25 cellular contexts compared by ENCODE assay signal in the genomic region with DNA sequence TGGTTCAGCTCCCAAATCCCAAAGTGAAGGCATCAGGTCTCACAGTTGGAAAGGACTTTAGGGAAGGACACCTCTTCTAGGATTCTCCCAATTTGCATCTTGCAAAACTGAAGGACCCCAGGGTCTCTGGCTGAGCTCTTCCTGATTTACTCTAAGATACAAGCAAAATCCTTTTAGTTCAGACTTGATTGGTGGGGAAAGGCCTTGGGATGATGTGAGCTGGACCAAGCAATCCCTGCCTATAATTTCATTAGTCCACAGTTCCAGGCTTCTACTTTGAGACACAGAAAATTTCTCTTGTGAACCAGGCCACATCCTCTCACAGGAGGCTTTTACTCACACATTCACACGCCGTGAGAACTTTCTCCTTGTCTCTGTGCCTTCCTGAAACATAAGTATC. TPM values are rescaled to one million over a fixed set of nuclear protein-coding genes. Genes with fewer than 3 reads are reported as not detected.
DNase-seq lines count a peak whose midpoint lies in the region; ATAC-seq and TF ChIP-seq lines count a peak whose summit lies in the region.
"Had no signal": no experiment of that assay in that cellular context is flagged by ENCODE, and none has a peak within 500 bp of the region (broad histone marks: within the 10 kb centered on the region; RNA-seq: fewer than 3 reads in every experiment).

No MANE protein-coding gene starts in this region.

- H3K27me3 Mint-ChIP-seq in CD14-positive monocyte (ENCODE audit: low read depth in 3 of 3), result peaks cover 6 to 20% (median 7%) of the 10 kb centered on the region in 3 donors
- H3K27me3 Mint-ChIP-seq in CD8-positive, alpha-beta T cell (ENCODE audit: low read depth), result peaks cover 2% of the 10 kb centered on the region
- no peaks in the 10 kb centered on the region for H3K27me3 Mint-ChIP-seq in dendritic cell treated with granulocyte-macrophage colony-stimulating factor and Interleukin-4, amounts not matched to agents 40 ng/mL and 50 ng/mL, for 4 days
- peaks cover 9% of the 10 kb centered on the region for H3K27me3 Mint-ChIP-seq in activated T-helper 17 cell treated with anti-CD3 and anti-CD28 coated beads, Interleukin-2, amount 50 U/mL, for 72 hours

- CTCF ChIA-PET in CD8-positive, alpha-beta T cell (lab: Charles Lee), result interaction anchor here (0.9 kb wide), 1 partner anchor 48 kb away, joined by 3 read pairs; no protein-coding TSS in a partner anchor

- TF ChIP-seq CTCF in CD14-positive monocyte (IDR thresholded peaks at IDR 0.05) (no peak), neutrophil (IDR thresholded peaks at IDR 0.05) (no peak)
- TF ChIP-seq CTCF in CD8-positive, alpha-beta T cell (IDR thresholded peaks at IDR 0.05), result no peak

- peaks cover 0 to 3% (median 0%) of the 10 kb centered on the region in 7 donors for H3K9me3 Mint-ChIP-seq in CD14-positive monocyte
- H3K9me3 Mint-ChIP-seq in CD8-positive, alpha-beta T cell, result no peaks in the 10 kb centered on the region
- no peaks in the 10 kb centered on the region for H3K9me3 Mint-ChIP-seq in dendritic cell treated with granulocyte-macrophage colony-stimulating factor and Interleukin-4, amounts not matched to agents 40 ng/mL and 50 ng/mL, for 4 days
- no peaks in the 10 kb centered on the region for H3K9me3 Mint-ChIP-seq in activated T-helper 17 cell treated with anti-CD3 and anti-CD28 coated beads, Interleukin-2, amount 50 U/mL, for 72 hours
- H3K9me3 Mint-ChIP-seq: CD8-positive, alpha-beta memory T cell had no signal

- H3K4me1 ChIP-seq in CD8-positive, alpha-beta T cell (ENCODE audit: insufficient read depth, low read length), result peaks cover 17% of the 10 kb centered on the region
- peaks cover 12 to 13% of the 10 kb centered on the region in 2 experiments for H3K4me1 ChIP-seq in neutrophil (ENCODE audit: control insufficient read depth in 1 of 2, insufficient read depth in 1 of 2, low read depth in 1 of 2, low read length in 1 of 2)

- peak overlapping the region in 6 of 7 donors; percentile 25 to 86 (median 53) for H3K27ac Mint-ChIP-seq in CD14-positive monocyte
- H3K27ac Mint-ChIP-seq in CD8-positive, alpha-beta T cell, result peak overlapping the region; percentile 34
- H3K27ac Mint-ChIP-seq in dendritic cell treated with granulocyte-macrophage colony-stimulating factor and Interleukin-4, amounts not matched to agents 40 ng/mL and 50 ng/mL, for 4 days, result peak overlapping the region; percentile 70
- H3K27ac Mint-ChIP-seq in activated T-helper 17 cell treated with anti-CD3 and anti-CD28 coated beads, Interleukin-2, amount 50 U/mL, for 72 hours, result no peak overlapping the region
- H3K27ac Mint-ChIP-seq: CD8-positive, alpha-beta memory T cell had no signal

- H3K9me3 ChIP-seq in CD8-positive, alpha-beta T cell (ENCODE audit: low read length), result no peaks in the 10 kb centered on the region
- no peaks in the 10 kb centered on the region for H3K9me3 ChIP-seq in neutrophil

- H3K4me1 Mint-ChIP-seq in CD14-positive monocyte, result peaks cover 40% of the 10 kb centered on the region
- peaks cover 22% of the 10 kb centered on the region for H3K4me1 Mint-ChIP-seq in CD8-positive, alpha-beta T cell (ENCODE audit: low read depth)
- peaks cover 56% of the 10 kb centered on the region for H3K4me1 Mint-ChIP-seq in dendritic cell treated with granulocyte-macrophage colony-stimulating factor and Interleukin-4, amounts not matched to agents 40 ng/mL and 50 ng/mL, for 4 days (ENCODE audit: low read depth)
- no peaks in the 10 kb centered on the region for H3K4me1 Mint-ChIP-seq in activated T-helper 17 cell treated with anti-CD3 and anti-CD28 coated beads, Interleukin-2, amount 50 U/mL, for 72 hours

- H3K27ac ChIP-seq in CD8-positive, alpha-beta T cell (ENCODE audit: low read depth, low read length), result no peak overlapping the region
- H3K27ac ChIP-seq in neutrophil, result peak overlapping the region; percentile 33
- H3K27ac ChIP-seq: BLaER1, RWPE1 had no signal

- H3K36me3 ChIP-seq in CD8-positive, alpha-beta T cell (ENCODE audit: insufficient read depth, low read length), result no peaks in the 10 kb centered on the region
- H3K36me3 ChIP-seq in neutrophil, result no peaks in the 10 kb centered on the region
- H3K36me3 ChIP-seq: BLaER1 had no signal

- intact Hi-C loops in CD14-positive monocyte (cut with micrococcal nuclease), result no loop called here
- intact Hi-C loops in CD8-positive, alpha-beta T cell (cut with DNase I, micrococcal nuclease), result loop anchor here in 1 of 2 experiments (5.0 kb wide), 1 partner anchor 76 kb away; no protein-coding TSS in a partner anchor
- intact Hi-C loops in dendritic cell treated with granulocyte-macrophage colony-stimulating factor and Interleukin-4, amounts not matched to agents 40 ng/mL and 50 ng/mL, for 4 days (cut with micrococcal nuclease), result loop anchor here (5.0 kb wide), 1 partner anchor 34 kb away; no protein-coding TSS in a partner anchor

- H3K36me3 Mint-ChIP-seq in CD14-positive monocyte, result peaks cover 4 to 6% of the 10 kb centered on the region in 2 donors
- H3K36me3 Mint-ChIP-seq in CD8-positive, alpha-beta T cell, result no peaks in the 10 kb centered on the region
- H3K36me3 Mint-ChIP-seq in dendritic cell treated with granulocyte-macrophage colony-stimulating factor and Interleukin-4, amounts not matched to agents 40 ng/mL and 50 ng/mL, for 4 days (ENCODE audit: low read depth), result peaks cover under 1% of the 10 kb centered on the region
- no peaks in the 10 kb centered on the region for H3K36me3 Mint-ChIP-seq in activated T-helper 17 cell treated with anti-CD3 and anti-CD28 coated beads, Interleukin-2, amount 50 U/mL, for 72 hours (ENCODE audit: low read depth)
- H3K36me3 Mint-ChIP-seq: CD8-positive, alpha-beta memory T cell had no signal

- no peak overlapping the region for H3K4me3 Mint-ChIP-seq in CD14-positive monocyte
- H3K4me3 Mint-ChIP-seq in CD8-positive, alpha-beta T cell, result no peak overlapping the region
- H3K4me3 Mint-ChIP-seq in dendritic cell treated with granulocyte-macrophage colony-stimulating factor and Interleukin-4, amounts not matched to agents 40 ng/mL and 50 ng/mL, for 4 days, result no peak overlapping the region
- H3K4me3 Mint-ChIP-seq in activated T-helper 17 cell treated with anti-CD3 and anti-CD28 coated beads, Interleukin-2, amount 50 U/mL, for 72 hours, result no peak overlapping the region
- H3K4me3 Mint-ChIP-seq: CD8-positive, alpha-beta memory T cell had no signal

- H3K4me3 ChIP-seq in CD8-positive, alpha-beta T cell (ENCODE audit: low read depth, low read length), result no peak overlapping the region
- H3K4me3 ChIP-seq in neutrophil (ENCODE audit: low read depth in 1 of 2, low read length in 1 of 2), result no peak overlapping the region
- H3K4me3 ChIP-seq: BLaER1 had no signal

- no peaks in the 10 kb centered on the region for H3K27me3 ChIP-seq in CD8-positive, alpha-beta T cell (ENCODE audit: insufficient read depth, low read length)
- H3K27me3 ChIP-seq in neutrophil, result no peaks in the 10 kb centered on the region
- H3K27me3 ChIP-seq: BLaER1 had no signal

- no peak for ATAC-seq in CD8-positive, alpha-beta T cell
- no peak for ATAC-seq in activated T-helper 17 cell treated with anti-CD3 and anti-CD28 coated beads, Interleukin-2, amount 50 U/mL, for 72 hours (replicated peaks)
- ATAC-seq: Panc1 had no signal

- POLR2A ChIA-PET in CD8-positive, alpha-beta T cell (lab: Charles Lee), result no interaction called here

- DNase-seq in CD14-positive monocyte (ENCODE audit: low spot score) (no peak), T-helper 1 cell (no peak), superior temporal gyrus (ENCODE audit: extremely low spot score) (no peak), OCI-M1 (lab: John Stamatoyannopoulos, UW) (no peak)
- DNase-seq in CD8-positive, alpha-beta T cell, result no peak
- DNase-seq: Calu3; CD8-positive, alpha-beta memory T cell; DMS79 treated with DMSO at 0.1 percent for 48 hours; GF-D8; IMR-90; KG1; MM.1S; NCI-H1048; NCI-H1417; NCI-H1694 treated with DMSO at 0.1 percent for 48 hours; NCI-H2081; NCI-H2227 treated with DMSO at 0.1 percent for 48 hours; NCI-H526 treated with DMSO at 0.1 percent for 48 hours; SHP77 had no signal

RNA-seq across cellular contexts. Expression of a gene that starts 23.6 kb away (rescaled TPM):
- polyA plus RNA-seq in CD14-positive monocyte, result under 1 TPM; 0.17 to 0.48 TPM
- not detected for total RNA-seq in CD8-positive, alpha-beta T cell
- under 1 TPM; 0.04 to 0.08 TPM for total RNA-seq in activated T-helper 17 cell treated with anti-CD3 and anti-CD28 coated beads, Interleukin-2, amount 50 U/mL, for 72 hours
- total RNA-seq: Calu3 had no signal
- polyA plus RNA-seq: CD8-positive, alpha-beta memory T cell had no signal

RNA-seq across cellular contexts. Expression of a gene that starts 52.1 kb away (rescaled TPM):
- polyA plus RNA-seq in CD14-positive monocyte, result 100 to 1,000 TPM in 1 of 2 donors, 1 to 10 TPM in 1; 7.7 to 323 TPM
- total RNA-seq in CD8-positive, alpha-beta T cell, result 1 to 10 TPM; 1.3 to 1.8 TPM
- total RNA-seq in activated T-helper 17 cell treated with anti-CD3 and anti-CD28 coated beads, Interleukin-2, amount 50 U/mL, for 72 hours, result 1 to 10 TPM in 1 of 2 donors, under 1 TPM in 1; 0.76 to 1.6 TPM
